Comparison of ENCODE assay signal across 8 cellular contexts in genomic region chr7:150368098-150368883, GRCh38. TPM values are rescaled to one million over a fixed set of nuclear protein-coding genes. Genes with fewer than 3 reads are reported as not detected.
DNase-seq lines count a peak whose midpoint lies in the region; ATAC-seq and TF ChIP-seq lines count a peak whose summit lies in the region.

Gene REPIN1, plus strand, starts transcription at chr7:150368822. Its CDS starts 890 bp downstream, at chr7:150369712.

- peak within 1 kb of the TSS; percentile 97 for H3K4me3 Mint-ChIP-seq in activated CD8-positive, alpha-beta T cell treated with anti-CD3 and anti-CD28 coated beads for 36 hours

- CTCF ChIA-PET in activated CD8-positive, alpha-beta T cell treated with anti-CD3 and anti-CD28 coated beads for 36 hours (lab: Charles Lee) = interaction anchor here (1.1 to 3.8 kb wide), 4 partner anchors 10 to 81 kb away, joined by 3 to 23 read pairs (median 6); a partner anchor contains a TSS

- H3K27ac ChIP-seq in ectodermal cell (ENCODE audit: insufficient read depth, low read depth, low read length, poor library complexity, severe bottlenecking) (peak within 1 kb of the TSS; percentile 98), lower lobe of right lung (peak within 1 kb of the TSS; percentile 95)

- peaks cover 17% of the 10 kb centered on the region for H3K36me3 Mint-ChIP-seq in activated CD8-positive, alpha-beta T cell treated with anti-CD3 and anti-CD28 coated beads for 36 hours (ENCODE audit: low read depth)

- peaks cover 6% of the 10 kb centered on the region for H3K4me1 ChIP-seq in BE2C
- H3K4me1 ChIP-seq in ectodermal cell (ENCODE audit: control insufficient read depth, insufficient read depth, low read length) = peaks cover 20% of the 10 kb centered on the region
- H3K4me1 ChIP-seq in lower lobe of right lung = peaks cover 38% of the 10 kb centered on the region

- peak within 1 kb of the TSS; percentile 97 for H3K27ac Mint-ChIP-seq in activated CD8-positive, alpha-beta T cell treated with anti-CD3 and anti-CD28 coated beads for 36 hours

- H3K9me3 ChIP-seq in BE2C = no peaks in the 10 kb centered on the region
- no peaks in the 10 kb centered on the region for H3K9me3 ChIP-seq in ectodermal cell (ENCODE audit: control insufficient read depth, low read length)
- no peaks in the 10 kb centered on the region for H3K9me3 ChIP-seq in lower lobe of right lung

- peak; percentile 45 for ATAC-seq in HG03442 (IDR thresholded peaks at IDR 0.05; ENCODE audit: unreplicated experiment)
- ATAC-seq in activated CD8-positive, alpha-beta T cell treated with anti-CD3 and anti-CD28 coated beads for 36 hours = peak; percentile 57
- peak; percentile 92 to 94 for ATAC-seq in lower lobe of right lung

- H3K4me3 ChIP-seq in BE2C (ENCODE audit: low read depth, low read length) = peak within 1 kb of the TSS; percentile 74
- peak within 1 kb of the TSS; percentile 90 for H3K4me3 ChIP-seq in ectodermal cell (ENCODE audit: insufficient read depth, low read depth, low read length)
- peak within 1 kb of the TSS; percentile 95 for H3K4me3 ChIP-seq in lower lobe of right lung

- DNase-seq in BE2C (peak; percentile 94), GM19240 (ENCODE audit: insufficient read length, low spot score) (peak; percentile 79), NCI-H82 (lab: John Stamatoyannopoulos, UW) (peak; percentile 89), lower lobe of right lung (peak; percentile 95)
- DNase-seq in activated CD8-positive, alpha-beta T cell treated with anti-CD3 and anti-CD28 coated beads for 36 hours = peak; percentile 85
- peak; percentile 52 to 60 (median 55) for DNase-seq in stimulated activated CD4-positive, alpha-beta T cell treated with anti-CD3 and anti-CD28 coated beads, TNF-alpha, amount 100 ng/mL, for 1 hour (ENCODE audit: low read depth in 3 of 3, low spot score in 1 of 3)

- 4% methylated on average over 85 of the region's 85 CpGs for WGBS in ectodermal cell, 2 experiments

- H3K27me3 Mint-ChIP-seq in activated CD8-positive, alpha-beta T cell treated with anti-CD3 and anti-CD28 coated beads for 36 hours = no peaks in the 10 kb centered on the region

- H3K9me3 Mint-ChIP-seq in activated CD8-positive, alpha-beta T cell treated with anti-CD3 and anti-CD28 coated beads for 36 hours = no peaks in the 10 kb centered on the region

- peaks cover 37% of the 10 kb centered on the region for H3K36me3 ChIP-seq in BE2C
- H3K36me3 ChIP-seq in ectodermal cell (ENCODE audit: control insufficient read depth, insufficient read depth, low read length) = peaks cover 18% of the 10 kb centered on the region
- peaks cover 35% of the 10 kb centered on the region for H3K36me3 ChIP-seq in lower lobe of right lung

- POLR2A ChIA-PET in activated CD8-positive, alpha-beta T cell treated with anti-CD3 and anti-CD28 coated beads for 36 hours (lab: Charles Lee) = interaction anchor here (0.7 to 6.1 kb wide), 10 partner anchors 10 to 83 kb away, joined by 3 to 52 read pairs (median 7); partner anchors contain the start of genes ACTR3C, GIMAP8, LRRC61 and ZNF775

- H3K27me3 ChIP-seq in BE2C (no peaks in the 10 kb centered on the region), ectodermal cell (ENCODE audit: control insufficient read depth, insufficient read depth, low read length, poor library complexity, severe bottlenecking) (no peaks in the 10 kb centered on the region), lower lobe of right lung (ENCODE audit: low read depth) (no peaks in the 10 kb centered on the region)

- intact Hi-C loops in activated CD8-positive, alpha-beta T cell treated with anti-CD3 and anti-CD28 coated beads for 36 hours (cut with micrococcal nuclease) = no loop called here
- intact Hi-C loops in lower lobe of right lung (cut with DNase I) = no loop called here

- H3K4me1 Mint-ChIP-seq in activated CD8-positive, alpha-beta T cell treated with anti-CD3 and anti-CD28 coated beads for 36 hours (ENCODE audit: low read depth) = peaks cover 56% of the 10 kb centered on the region

- TF ChIP-seq CTCF in BE2C (IDR thresholded peaks at IDR 0.05; ENCODE audit: low read depth, low read length) = no peak
- TF ChIP-seq CTCF in activated CD8-positive, alpha-beta T cell treated with anti-CD3 and anti-CD28 coated beads for 36 hours (IDR thresholded peaks at IDR 0.05) = no peak
- no peak for TF ChIP-seq CTCF in lower lobe of right lung (IDR thresholded peaks at IDR 0.05)

RNA-seq across cellular contexts. Expression of gene REPIN1, which starts in this region (rescaled TPM):
- 396 TPM for polyA plus RNA-seq in BE2C (2012; ENCODE audit: insufficient read depth, insufficient read length, low read depth)
- 10 to 100 TPM; 56.0 to 59.2 TPM for total RNA-seq in activated CD8-positive, alpha-beta T cell treated with anti-CD3 and anti-CD28 coated beads for 36 hours
- polyA plus RNA-seq in ectodermal cell (2013, experiment 1 of 4) = 75.3 TPM
- polyA plus RNA-seq in ectodermal cell (2013, experiment 2 of 4) = 83.3 TPM
- polyA plus RNA-seq in ectodermal cell (2013, experiment 3 of 4) = 73.8 TPM
- 79.6 TPM for polyA plus RNA-seq in ectodermal cell (2013, experiment 4 of 4)
- 86.0 TPM for total RNA-seq in lower lobe of right lung

Comparison
In these comparisons a context has a peak if more than half of its experiments do, and no peak if none do; other contexts are left out.
1. Peak in every context shown above with its lines: DNase-seq, ATAC-seq, H3K4me3 ChIP-seq and H3K27ac ChIP-seq.